Comparison of ENCODE assay signal across 2 cellular contexts in genomic region chr6:143111443-143111842, GRCh38.
A peak's percentile ranks its signal among the peaks of the same experiment; 100 is the strongest.
TF ChIP-seq lines count a peak whose summit lies in the region.

No MANE protein-coding gene starts in this region.

TF ChIP-seq in HepG2, 621 proteins besides CTCF, POLR2A, EP300 and RAD21:
- TF ChIP-seq ZNF614 (CRISPR knock-in tag; IDR thresholded peaks at IDR 0.05; ENCODE audit: borderline replicate concordance) = no peak
- no peak for TF ChIP-seq ZFP36L2 (CRISPR knock-in tag; IDR thresholded peaks at IDR 0.05)
- TF ChIP-seq ZNF761 (CRISPR knock-in tag; conservative IDR thresholded peaks at IDR 0.05) = no peak
- TF ChIP-seq HNF4G (IDR thresholded peaks at IDR 0.05; ENCODE audit: borderline replicate concordance, low read depth, low read length) = no peak
- TF ChIP-seq HNF4G (CRISPR knock-in tag; IDR thresholded peaks at IDR 0.05; ENCODE audit: borderline replicate concordance, low read depth) = no peak
- no peak for TF ChIP-seq ZNF224 (CRISPR knock-in tag; IDR thresholded peaks at IDR 0.05)
- TF ChIP-seq SMYD3 (CRISPR knock-in tag; IDR thresholded peaks at IDR 0.05) = no peak
- no peak for TF ChIP-seq ZNF331 (CRISPR knock-in tag; IDR thresholded peaks at IDR 0.05)
- TF ChIP-seq ZNF441 (CRISPR knock-in tag; IDR thresholded peaks at IDR 0.05; ENCODE audit: borderline replicate concordance) = 0 out of 2 replicates have a peak, but pooled peaks have one; percentile 23

TF ChIP-seq in IMR-90, 13 proteins besides CTCF, POLR2A, EP300 and RAD21:
- TF ChIP-seq MAZ (IDR thresholded peaks at IDR 0.05; ENCODE audit: borderline replicate concordance, low read depth, low read length) = no peak
- no peak for TF ChIP-seq NFE2L2 (IDR thresholded peaks at IDR 0.05; ENCODE audit: low read depth, low read length)
- TF ChIP-seq SMC3 (IDR thresholded peaks at IDR 0.05; ENCODE audit: low read depth, low read length) = no peak
- no peak for TF ChIP-seq CHD1 (IDR thresholded peaks at IDR 0.05; ENCODE audit: low read depth, low read length)
- no peak for TF ChIP-seq ELK1 (IDR thresholded peaks at IDR 0.05; ENCODE audit: borderline replicate concordance, low read depth, low read length)
- no peak for TF ChIP-seq USF2 (IDR thresholded peaks at IDR 0.05; ENCODE audit: low read depth, low read length)
TF ChIP-seq in IMR-90: peak in this region for 0.
